In the genomic region with DNA sequence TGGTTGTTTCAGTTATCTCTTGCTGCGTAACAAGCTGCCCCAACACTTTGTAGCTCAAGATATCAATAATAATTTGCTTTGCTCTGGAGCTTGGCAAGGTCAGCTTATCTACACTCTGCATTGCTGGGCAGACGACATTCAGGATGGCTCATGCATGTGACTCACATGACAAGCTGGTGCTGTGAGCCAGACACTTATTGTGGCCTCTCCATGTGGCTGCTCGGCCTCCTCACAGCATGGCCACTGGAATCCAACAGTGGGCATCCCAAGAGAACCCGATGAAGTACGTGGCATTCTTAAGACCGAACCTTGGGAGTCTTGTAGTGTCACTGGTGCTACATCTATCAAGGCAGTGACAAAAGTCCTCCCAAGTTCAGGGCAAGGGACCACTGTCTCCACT, we compare ENCODE assay signal across 17 cellular contexts.
A peak's percentile ranks its signal among the peaks of the same experiment; 100 is the strongest.
DNase-seq lines count a peak whose midpoint lies in the region; ATAC-seq, FAIRE-seq and TF ChIP-seq lines count a peak whose summit lies in the region.
"Had no signal": no experiment of that assay in that cellular context is flagged by ENCODE, and none has a peak within 500 bp of the region (broad histone marks: within the 10 kb centered on the region; RNA-seq: fewer than 3 reads in every experiment).

No MANE protein-coding gene starts in this region.

- WGBS in mammary epithelial cell (ENCODE audit: low coverage, missing lambda C conversion rate), result 82% methylated on average over 6 of the region's 6 CpGs

- ATAC-seq in Right ventricle myocardium inferior, result no peak

- no peaks in the 10 kb centered on the region for H3K9me3 ChIP-seq in mammary epithelial cell (replicated peaks; ENCODE audit: insufficient read depth, low read length)
- H3K9me3 ChIP-seq: BE2C had no signal

- intact Hi-C loops in Right ventricle myocardium inferior (cut with DNase I), result no loop called here
- intact Hi-C loops in mammary epithelial cell (cut with micrococcal nuclease), result no loop called here

- DNase-seq in activated CD8-positive, alpha-beta memory T cell treated with anti-CD3 and anti-CD28 coated beads for 24 hours, result peak; percentile 28
- no peak for DNase-seq in activated CD8-positive, alpha-beta memory T cell treated with anti-CD3 and anti-CD28 coated beads, Interleukin-2, amount 50 U/mL, for 48 hours
- peak; percentile 8 for DNase-seq in M059J (ENCODE audit: low read depth)
- peak; percentile 2 for DNase-seq in bronchial epithelial cell (ENCODE audit: low read depth)
- DNase-seq in kidney tubule cell (ENCODE audit: low spot score), result peak; percentile 3
- no peak for DNase-seq in activated gamma-delta T cell (lab: John Stamatoyannopoulos, UW)
- no peak for DNase-seq in Right ventricle myocardium inferior (ENCODE audit: missing footprints)
- no peak for DNase-seq in mammary epithelial cell
- DNase-seq: BE2C; CD4-positive, alpha-beta memory T cell; DMS79; GF-D8; HCEC 1CT; HFFc6 had no signal

- TF ChIP-seq CTCF in bronchial epithelial cell (IDR thresholded peaks at IDR 0.05; ENCODE audit: insufficient read depth, low read length, severe bottlenecking) (no peak), mammary epithelial cell (conservative IDR thresholded peaks at IDR 0.05 in 1 of 2, IDR thresholded peaks at IDR 0.05 in 1 of 2; ENCODE audit: extremely low read depth in 1 of 2, insufficient read depth in 1 of 2, low read depth in 1 of 2, low read length in 2 of 2) (no peak)

- no peak overlapping the region for H3K27ac ChIP-seq in mammary epithelial cell (ENCODE audit: insufficient read depth, low read depth, low read length)
- H3K27ac ChIP-seq: C4-2B had no signal

- H3K4me1 ChIP-seq in mammary epithelial cell (ENCODE audit: insufficient read depth, low read length), result no peaks in the 10 kb centered on the region
- H3K4me1 ChIP-seq: BE2C had no signal

- no peaks in the 10 kb centered on the region for H3K79me2 ChIP-seq in mammary epithelial cell (ENCODE audit: insufficient read depth, low read length)

- CTCF ChIA-PET in mammary epithelial cell (lab: Charles Lee; ENCODE audit: low non-redundant PET), result no interaction called here

- dilution Hi-C loops in mammary epithelial cell (cut with HindIII; ENCODE audit: low sequenced_read_pairs), result no loop called here

- H3K36me3 ChIP-seq in bronchial epithelial cell (ENCODE audit: control insufficient read depth, insufficient read depth, low read length) (no peaks in the 10 kb centered on the region), mammary epithelial cell (ENCODE audit: insufficient read depth, low read length) (no peaks in the 10 kb centered on the region)
- H3K36me3 ChIP-seq: BE2C had no signal

- no peak overlapping the region for H2AFZ ChIP-seq in mammary epithelial cell (ENCODE audit: low read depth, low read length)

- no peak for FAIRE-seq in bronchial epithelial cell (lab: Jason Lieb, UNC)
- FAIRE-seq: A204.1, GM19239 had no signal

- in situ Hi-C loops in mammary epithelial cell (cut with MboI; ENCODE audit: low sequenced_read_pairs in 2 of 2), result loop anchor here (25.0 kb wide), 2 partner anchors 670 to 820 kb away; no protein-coding TSS in a partner anchor

- no TSS peak for BruUV-seq in mammary epithelial cell (replicated peaks; lab: Mats Ljungman, UMichigan)

- peaks cover 3% of the 10 kb centered on the region for H3K27me3 ChIP-seq in bronchial epithelial cell (ENCODE audit: control insufficient read depth, insufficient read depth, low read length)
- no peaks in the 10 kb centered on the region for H3K27me3 ChIP-seq in mammary epithelial cell (ENCODE audit: insufficient read depth, low read length)
- H3K27me3 ChIP-seq: BE2C had no signal

- no peak overlapping the region for H3K9ac ChIP-seq in mammary epithelial cell (ENCODE audit: insufficient read depth, low read length)

- no peak overlapping the region for H3K4me2 ChIP-seq in mammary epithelial cell (ENCODE audit: insufficient read depth, low read depth, low read length)

- H4K20me1 ChIP-seq in mammary epithelial cell (ENCODE audit: insufficient read depth, low read length), result no peaks in the 10 kb centered on the region

- no peak overlapping the region for H3K4me3 ChIP-seq in bronchial epithelial cell (ENCODE audit: low read depth, low read length)
- H3K4me3 ChIP-seq in mammary epithelial cell (replicated peaks in 1 of 3; ENCODE audit: insufficient read depth in 1 of 3, low read depth in 2 of 3, low read length in 3 of 3), result no peak overlapping the region

Comparison
In these comparisons a context has a peak if more than half of its experiments do, and no peak if none do; other contexts are left out.
1. DNase-seq: peak in activated CD8-positive, alpha-beta memory T cell treated with anti-CD3 and anti-CD28 coated beads for 24 hours (single experiment), M059J (single experiment), bronchial epithelial cell (single experiment) and kidney tubule cell (single experiment); none in activated CD8-positive, alpha-beta memory T cell treated with anti-CD3 and anti-CD28 coated beads, Interleukin-2, amount 50 U/mL, for 48 hours (single experiment), activated gamma-delta T cell (single experiment), Right ventricle myocardium inferior (single experiment) and mammary epithelial cell (single experiment).